In genomic region chr17:8693328-8693727, GRCh38 we compare ENCODE assay signal across 19 cellular contexts. TPM values are rescaled to one million over a fixed set of nuclear protein-coding genes. Genes with fewer than 3 reads are reported as not detected.
"Had no signal": no experiment of that assay in that cellular context is flagged by ENCODE, and none has a peak within 500 bp of the region (broad histone marks: within the 10 kb centered on the region; RNA-seq: fewer than 3 reads in every experiment).

No MANE protein-coding gene starts in this region.

- H3K4me1 ChIP-seq: colonic mucosa, lower lobe of right lung had no signal

- H3K4me3 ChIP-seq: colonic mucosa, lower lobe of right lung, sigmoid colon, suprapubic skin had no signal

- ATAC-seq: activated naive CD8-positive, alpha-beta T cell treated with anti-CD3 and anti-CD28 coated beads, Interleukin-2, amount 50 U/mL, for 24 hours; lower lobe of right lung; naive thymus-derived CD4-positive, alpha-beta T cell had no signal

- DNase-seq: activated CD4-positive, alpha-beta memory T cell treated with anti-CD3 and anti-CD28 coated beads for 36 hours; activated CD4-positive, alpha-beta T cell treated with anti-CD3 and anti-CD28 coated beads for 1 hour; activated CD8-positive, alpha-beta memory T cell treated with anti-CD3 and anti-CD28 coated beads, Interleukin-2, amount 50 U/mL, for 48 hours; activated naive CD4-positive, alpha-beta T cell treated with Interleukin-2 at 50 U/mL for 16 hours; activated naive CD8-positive, alpha-beta T cell treated with anti-CD3 and anti-CD28 coated beads, Interleukin-2, amount 50 U/mL, for 24 hours; colonic mucosa; effector CD8-positive, alpha-beta T cell; lower lobe of right lung; naive thymus-derived CD4-positive, alpha-beta T cell; nucleus accumbens; sigmoid colon; stimulated activated CD4-positive, alpha-beta T cell treated with anti-CD3 and anti-CD28 coated beads, Interleukin-12 subunit alpha, Interleukin-12 subunit beta, amount 100 ng/mL, for 4 hours; stimulated activated naive CD4-positive, alpha-beta T cell treated with Interleukin-2 at 50 U/mL for 16 hours had no signal

- H3K27me3 ChIP-seq: colonic mucosa, sigmoid colon, suprapubic skin had no signal

- H3K9me3 ChIP-seq: colonic mucosa, lower lobe of right lung, sigmoid colon, suprapubic skin had no signal

- H3K36me3 ChIP-seq: colonic mucosa, lower lobe of right lung, sigmoid colon, suprapubic skin had no signal

- H3K27ac ChIP-seq: colonic mucosa, lower lobe of right lung, sigmoid colon, suprapubic skin had no signal

RNA-seq across cellular contexts. Expression of gene CCDC42, which starts 51.3 kb away (rescaled TPM):
- total RNA-seq: cardiac septum, colonic mucosa, epithelial cell of proximal tubule, kidney epithelial cell, lower lobe of right lung, mononuclear cell, pulmonary artery endothelial cell, sigmoid colon, suprapubic skin had no signal
- polyA plus RNA-seq: naive thymus-derived CD4-positive, alpha-beta T cell had no signal
